In genomic region chr12:106021516-106021915, GRCh38 we compare ENCODE assay signal across 32 cellular contexts.
DNase-seq lines count a peak whose midpoint lies in the region; ATAC-seq and TF ChIP-seq lines count a peak whose summit lies in the region.
"Had no signal": no experiment of that assay in that cellular context is flagged by ENCODE, and none has a peak within 500 bp of the region (broad histone marks: within the 10 kb centered on the region; RNA-seq: fewer than 3 reads in every experiment).

No MANE protein-coding gene starts in this region.

- H3K9me3 ChIP-seq in IMR-90 (ENCODE audit: control insufficient read depth, insufficient read depth, low read length), result peaks cover 2% of the 10 kb centered on the region
- no peaks in the 10 kb centered on the region for H3K9me3 ChIP-seq in right cardiac atrium (ENCODE audit: control insufficient read depth, low read length)
- no peaks in the 10 kb centered on the region for H3K9me3 ChIP-seq in neural progenitor cell (ENCODE audit: low read depth)
- H3K9me3 ChIP-seq in suprapubic skin, result no peaks in the 10 kb centered on the region
- H3K9me3 ChIP-seq: thyroid gland had no signal

- H3K4me3 Mint-ChIP-seq in progenitor cell of endocrine pancreas (ENCODE audit: low read depth) (no peak overlapping the region), neural progenitor cell (no peak overlapping the region)
- H3K4me3 Mint-ChIP-seq: activated T-helper 17 cell treated with anti-CD3 and anti-CD28 coated beads, Interleukin-2, amount 50 U/mL, for 72 hours; immature natural killer cell had no signal

- WGBS in IMR-90 (ENCODE audit: extremely low coverage in 2 of 2, insufficient read length in 1 of 2), 2 experiments, result no CpG with 5 or more reads among the region's 5 CpGs
- 23% methylated on average over 5 of the region's 5 CpGs for WGBS in right cardiac atrium
- 78% methylated on average over 5 of the region's 5 CpGs for WGBS in suprapubic skin

- H4K20me1 ChIP-seq in IMR-90 (ENCODE audit: insufficient read depth, low read length), result no peaks in the 10 kb centered on the region
- H4K20me1 ChIP-seq in neural progenitor cell (ENCODE audit: low read depth), result no peaks in the 10 kb centered on the region

- H2BK15ac ChIP-seq in IMR-90 (ENCODE audit: low read depth, low read length), result peak overlapping the region; percentile 1; the same call in 1 of the 3 replicates

- H3K9me3 Mint-ChIP-seq in progenitor cell of endocrine pancreas (ENCODE audit: low read depth) (peaks cover 15% of the 10 kb centered on the region), neural progenitor cell (peaks cover 30% of the 10 kb centered on the region)

- no peaks in the 10 kb centered on the region for H3F3A ChIP-seq in neural progenitor cell (ENCODE audit: low read depth)

- H2AK5ac ChIP-seq in IMR-90 (ENCODE audit: low read depth, low read length), result no peak overlapping the region; the same call in 1 of the 2 replicates

- peak overlapping the region; percentile 72 for H2BK120ac ChIP-seq in IMR-90 (ENCODE audit: low read depth, low read length)

- H3K27ac ChIP-seq in IMR-90 (ENCODE audit: insufficient read depth, low read length) (no peak overlapping the region), VCaP (peak overlapping the region; percentile 35), right cardiac atrium (ENCODE audit: low read length) (peak overlapping the region; percentile 21), neural progenitor cell (no peak overlapping the region), suprapubic skin (no peak overlapping the region)
- H3K27ac ChIP-seq: HL-60, RWPE1, thyroid gland had no signal

- dilution Hi-C loops in IMR-90 (cut with HindIII; ENCODE audit: low sequenced_read_pairs, unreplicated experiment), result no loop called here

- DNase-seq in IMR-90 (no peak), right cardiac atrium (no peak), progenitor cell of endocrine pancreas (ENCODE audit: low spot score, unreplicated experiment) (no peak), SW480 (ENCODE audit: low spot score) (no peak), neural progenitor cell (ENCODE audit: low spot score) (no peak), suprapubic skin (ENCODE audit: low spot score in 2 of 2) (no peak)
- DNase-seq: activated CD4-positive, alpha-beta T cell treated with anti-CD3 and anti-CD28 coated beads, Interleukin-2, amount 50 U/mL, for 48 hours; activated CD4-positive, CD25-positive, alpha-beta regulatory T cell; activated CD8-positive, alpha-beta memory T cell treated with anti-CD3 and anti-CD28 coated beads, Interleukin-2, amount 50 U/mL, for 4 hours; C1 segment of cervical spinal cord; Caco-2; DND-41; effector CD4-positive, alpha-beta T cell; foreskin melanocyte; H7; hippocampal formation; immature natural killer cell; mammary epithelial cell; NCI-H1092; NCI-H1930; NCI-H2227 treated with DMSO at 0.1 percent for 48 hours; NCI-H69; stimulated activated naive CD4-positive, alpha-beta T cell treated with Interleukin-2 at 50 U/mL for 16 hours had no signal

- peak overlapping the region; percentile 62 for H3K14ac ChIP-seq in IMR-90 (replicated peaks; ENCODE audit: low read depth, low read length)

- H4K91ac ChIP-seq in IMR-90 (ENCODE audit: insufficient read depth, low read depth, low read length), result no peak overlapping the region

- H3K27me3 Mint-ChIP-seq in progenitor cell of endocrine pancreas, result no peaks in the 10 kb centered on the region
- H3K27me3 Mint-ChIP-seq in neural progenitor cell (ENCODE audit: insufficient read depth, low read depth), result peaks cover 2% of the 10 kb centered on the region

- H3K23ac ChIP-seq in IMR-90 (ENCODE audit: low read depth, low read length), result no peak overlapping the region

- no peaks in the 10 kb centered on the region for H3K9me1 ChIP-seq in IMR-90 (ENCODE audit: insufficient read depth, low read length)

- no peak for TF ChIP-seq CTCF in IMR-90 (conservative IDR thresholded peaks at IDR 0.05; ENCODE audit: low read depth, low read length)
- TF ChIP-seq CTCF in VCaP (conservative IDR thresholded peaks at IDR 0.05), result no peak
- no peak for TF ChIP-seq CTCF in progenitor cell of endocrine pancreas (IDR thresholded peaks at IDR 0.05; ENCODE audit: unreplicated experiment)
- TF ChIP-seq CTCF in neural progenitor cell (IDR thresholded peaks at IDR 0.05), result no peak
- TF ChIP-seq CTCF in suprapubic skin (IDR thresholded peaks at IDR 0.05), result no peak

- no peak overlapping the region for H3K4me2 ChIP-seq in IMR-90 (ENCODE audit: low read depth, low read length)
- no peak overlapping the region for H3K4me2 ChIP-seq in neural progenitor cell

- no peak overlapping the region for H2AK9ac ChIP-seq in IMR-90 (replicated peaks; ENCODE audit: low read depth, low read length, poor library complexity)

- peak overlapping the region; percentile 60; the same call in 1 of the 2 replicates for H3K18ac ChIP-seq in IMR-90 (ENCODE audit: low read depth, low read length)

- H3K9ac ChIP-seq in IMR-90 (ENCODE audit: low read depth, low read length) (no peak overlapping the region), neural progenitor cell (no peak overlapping the region)

- BruUV-seq in IMR-90 (replicated peaks; lab: Mats Ljungman, UMichigan), result no TSS peak

- no peak overlapping the region for H3K4me3 ChIP-seq in IMR-90 (ENCODE audit: insufficient read depth, low read depth, low read length)
- no peak overlapping the region for H3K4me3 ChIP-seq in right cardiac atrium (ENCODE audit: low read length)
- no peak overlapping the region for H3K4me3 ChIP-seq in neural progenitor cell
- no peak overlapping the region for H3K4me3 ChIP-seq in suprapubic skin
- H3K4me3 ChIP-seq: thyroid gland had no signal

- no peak overlapping the region for H3K56ac ChIP-seq in IMR-90 (ENCODE audit: extremely low read depth, insufficient read depth, low read length)

- peaks cover 12% of the 10 kb centered on the region for H3K4me1 ChIP-seq in IMR-90 (ENCODE audit: control insufficient read depth, insufficient read depth, low read length)
- H3K4me1 ChIP-seq in right cardiac atrium (ENCODE audit: control insufficient read depth, insufficient read depth, low read length), result peaks cover 5% of the 10 kb centered on the region
- no peaks in the 10 kb centered on the region for H3K4me1 ChIP-seq in neural progenitor cell
- no peaks in the 10 kb centered on the region for H3K4me1 ChIP-seq in suprapubic skin
- H3K4me1 ChIP-seq: thyroid gland had no signal

- peak overlapping the region; percentile 39 for H3K27ac Mint-ChIP-seq in progenitor cell of endocrine pancreas
- no peak overlapping the region for H3K27ac Mint-ChIP-seq in neural progenitor cell
- H3K27ac Mint-ChIP-seq: activated naive CD4-positive, alpha-beta T cell treated with anti-CD3 and anti-CD28 coated beads, Interleukin-2, amount 50 U/mL, for 72 hours; activated T-helper 17 cell treated with anti-CD3 and anti-CD28 coated beads, Interleukin-2, amount 50 U/mL, for 72 hours; immature natural killer cell had no signal

- no peaks in the 10 kb centered on the region for H3K36me3 Mint-ChIP-seq in progenitor cell of endocrine pancreas (ENCODE audit: insufficient read depth)
- peaks cover 8% of the 10 kb centered on the region for H3K36me3 Mint-ChIP-seq in neural progenitor cell
- H3K36me3 Mint-ChIP-seq: activated naive CD4-positive, alpha-beta T cell treated with anti-CD3 and anti-CD28 coated beads, Interleukin-2, amount 50 U/mL, for 72 hours; immature natural killer cell had no signal

- no peak overlapping the region for H2BK5ac ChIP-seq in IMR-90 (ENCODE audit: low read depth, low read length, poor library complexity, severe bottlenecking)

- peak overlapping the region; percentile 48 for H4K5ac ChIP-seq in IMR-90 (ENCODE audit: low read depth, low read length)

- POLR2A ChIA-PET in IMR-90 (lab: Charles Lee; ENCODE audit: unreplicated experiment), result interaction anchor here (0.6 kb wide), 1 partner anchor 325 kb away, joined by 3 read pairs; no protein-coding TSS in a partner anchor

- peak overlapping the region; percentile 24 for H3K4ac ChIP-seq in IMR-90 (ENCODE audit: low read depth, low read length)

- no peak for TF ChIP-seq RAD21 in IMR-90 (IDR thresholded peaks at IDR 0.05; ENCODE audit: low read length)

- peak overlapping the region; percentile 53 for H2BK20ac ChIP-seq in IMR-90 (ENCODE audit: low read depth, low read length)

- no peaks in the 10 kb centered on the region for H3K27me3 ChIP-seq in IMR-90 (ENCODE audit: control insufficient read depth, insufficient read depth, low read length)
- no peaks in the 10 kb centered on the region for H3K27me3 ChIP-seq in right cardiac atrium (ENCODE audit: control insufficient read depth, insufficient read depth)
- no peaks in the 10 kb centered on the region for H3K27me3 ChIP-seq in neural progenitor cell
- no peaks in the 10 kb centered on the region for H3K27me3 ChIP-seq in suprapubic skin
- H3K27me3 ChIP-seq: thyroid gland had no signal

- no peak overlapping the region for H2AFZ ChIP-seq in IMR-90 (replicated peaks; ENCODE audit: low read length, poor library complexity)
- no peak overlapping the region for H2AFZ ChIP-seq in neural progenitor cell (replicated peaks)

- peaks cover 21% of the 10 kb centered on the region for H3K4me1 Mint-ChIP-seq in progenitor cell of endocrine pancreas (ENCODE audit: low read depth)
- no peaks in the 10 kb centered on the region for H3K4me1 Mint-ChIP-seq in neural progenitor cell
- H3K4me1 Mint-ChIP-seq: activated T-helper 17 cell treated with anti-CD3 and anti-CD28 coated beads, Interleukin-2, amount 50 U/mL, for 72 hours; immature natural killer cell had no signal

- in situ Hi-C loops in IMR-90 (cut with MboI; ENCODE audit: low sequenced_read_pairs), result no loop called here

- no peaks in the 10 kb centered on the region for H3K79me2 ChIP-seq in neural progenitor cell (ENCODE audit: low read depth)

- H3K36me3 ChIP-seq in IMR-90 (ENCODE audit: control insufficient read depth, insufficient read depth, low read length) (no peaks in the 10 kb centered on the region), neural progenitor cell (no peaks in the 10 kb centered on the region), suprapubic skin (no peaks in the 10 kb centered on the region)
- H3K36me3 ChIP-seq: thyroid gland had no signal

- TF ChIP-seq EP300 in suprapubic skin (IDR thresholded peaks at IDR 0.05), result no peak

- CTCF ChIA-PET in IMR-90 (lab: Yijun Ruan, JAX), result interaction anchor here (0.7 kb wide), 1 partner anchor 348 kb away, joined by 3 read pairs; no protein-coding TSS in a partner anchor

- intact Hi-C loops in IMR-90 (cut with micrococcal nuclease), result no loop called here
- intact Hi-C loops in right cardiac atrium (cut with DNase I), result no loop called here

- H3K79me1 ChIP-seq in IMR-90 (ENCODE audit: low read depth in 1 of 2, low read length in 2 of 2), result no peaks in the 10 kb centered on the region

- TF ChIP-seq POLR2A in IMR-90 (IDR thresholded peaks at IDR 0.05; ENCODE audit: low read depth, low read length) (no peak), suprapubic skin (IDR thresholded peaks at IDR 0.05) (no peak)

- H4K8ac ChIP-seq in IMR-90 (ENCODE audit: low read depth in 2 of 2, low read length in 2 of 2), result peak overlapping the region in 1 of 2 experiments; percentile 46; a peak in 1 of 4 replicates

- ATAC-seq in IMR-90 (ENCODE audit: low read depth), result no peak
- ATAC-seq in right cardiac atrium, result peak; percentile 82 to 94
- no peak for ATAC-seq in GM21529 (IDR thresholded peaks at IDR 0.05; ENCODE audit: unreplicated experiment)
- ATAC-seq: activated naive CD4-positive, alpha-beta T cell treated with anti-CD3 and anti-CD28 coated beads, Interleukin-2, amount 50 U/mL, for 72 hours; activated T-helper 17 cell treated with anti-CD3 and anti-CD28 coated beads, Interleukin-2, amount 50 U/mL, for 72 hours; sciatic nerve; SK-N-SH treated with all-trans-retinoic acid at 6 μM for 48 hours had no signal

Comparison
In these comparisons a context has a peak if more than half of its experiments do, and no peak if none do; other contexts are left out.
1. ATAC-seq: peak in right cardiac atrium (2 of 2); none in IMR-90 (single experiment) and GM21529 (single experiment).
2. H3K27ac ChIP-seq: peak in VCaP (single experiment) and right cardiac atrium (single experiment); none in IMR-90 (single experiment), neural progenitor cell (single experiment) and suprapubic skin (single experiment).